ENCODE assay signal across 8 cellular contexts in the genomic region with DNA sequence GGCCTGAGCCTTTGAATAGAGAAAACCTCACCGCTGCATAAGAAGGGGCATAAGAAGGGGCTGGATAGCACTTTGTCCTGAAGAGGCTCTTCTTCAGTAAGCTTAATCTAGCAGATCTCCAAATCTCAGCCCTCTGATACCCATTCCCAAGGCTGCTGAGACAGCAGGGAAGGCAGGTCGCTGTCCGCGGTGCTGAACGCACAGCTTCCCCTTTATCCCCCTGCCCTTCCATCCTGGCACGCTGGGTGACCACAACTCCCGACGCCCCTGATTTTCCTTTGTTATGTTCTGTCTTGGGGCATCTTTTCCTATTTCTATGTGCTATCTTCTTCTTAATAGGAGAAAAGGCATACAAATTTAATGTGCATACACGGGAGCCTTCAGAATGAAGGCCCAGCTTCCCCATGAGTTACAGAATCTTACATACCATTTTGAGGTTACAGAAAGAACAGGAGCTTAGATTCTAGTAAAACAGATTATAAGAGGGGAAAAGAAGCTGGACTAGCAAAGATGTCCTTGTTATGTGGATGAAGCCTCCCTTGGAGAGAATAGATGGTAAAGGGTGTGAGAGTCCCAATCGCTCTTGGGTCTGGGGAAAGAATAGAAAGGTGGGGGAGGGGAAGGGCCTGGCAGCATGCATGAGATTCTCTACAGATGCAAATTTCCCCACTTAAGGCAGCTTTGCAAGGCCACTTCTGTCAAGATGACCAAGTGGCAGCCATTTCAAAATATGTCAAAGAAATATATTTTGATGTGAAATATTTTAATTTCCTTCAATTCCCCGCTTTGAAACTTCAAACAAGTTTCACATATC. TPM values are rescaled to one million over a fixed set of nuclear protein-coding genes. Genes with fewer than 3 reads are reported as not detected.
A peak's percentile ranks its signal among the peaks of the same experiment; 100 is the strongest.
DNase-seq lines count a peak whose midpoint lies in the region; ATAC-seq and TF ChIP-seq lines count a peak whose summit lies in the region.

No MANE protein-coding gene starts in this region.

- peaks cover 16% of the 10 kb centered on the region for H3K9me3 Mint-ChIP-seq in chondrocyte (ENCODE audit: low read depth)

- DNase-seq in H4 (ENCODE audit: low spot score) (peak; percentile 33), NCI-H1048 (lab: John Stamatoyannopoulos, UW) (peak; percentile 32), chondrocyte (ENCODE audit: low spot score) (peak; percentile 72), left lobe of liver (ENCODE audit: low spot score) (no peak), SHP77 (lab: John Stamatoyannopoulos, UW) (no peak)

- peak; percentile 94 for ATAC-seq in left lobe of liver
- no peak for ATAC-seq in GM21367 (IDR thresholded peaks at IDR 0.05; ENCODE audit: unreplicated experiment)
- ATAC-seq in HG03354 (IDR thresholded peaks at IDR 0.05; ENCODE audit: poor library complexity, severe bottlenecking, unreplicated experiment), result no peak
- ATAC-seq in GM21423 (IDR thresholded peaks at IDR 0.05; ENCODE audit: unreplicated experiment), result no peak

- no peak for TF ChIP-seq CTCF in chondrocyte (IDR thresholded peaks at IDR 0.05)

- H3K4me3 Mint-ChIP-seq in chondrocyte (ENCODE audit: unreplicated experiment), result no peak overlapping the region

- no peaks in the 10 kb centered on the region for H3K36me3 Mint-ChIP-seq in chondrocyte (ENCODE audit: low read depth)

- no peaks in the 10 kb centered on the region for H3K4me1 Mint-ChIP-seq in chondrocyte (ENCODE audit: low read depth)

- H3K27ac Mint-ChIP-seq in chondrocyte (ENCODE audit: unreplicated experiment), result no peak overlapping the region

- H3K27me3 Mint-ChIP-seq in chondrocyte (ENCODE audit: low read depth), result peaks cover 43% of the 10 kb centered on the region

RNA-seq across cellular contexts. Expression of a gene that starts 5.7 kb away (rescaled TPM):
- 0.33 TPM in 1 of 2 replicates, not detected in the other for total RNA-seq in H4 (2014; rRNA removed; shearing (Covaris generic))
- total RNA-seq in chondrocyte (0.68 to 3.3 TPM (median 2.9 TPM) in 3 replicates), left lobe of liver (not detected)

RNA-seq across cellular contexts. Expression of a gene that starts 23.8 kb away (rescaled TPM):
- not detected in 2 replicates for total RNA-seq in H4 (2014; rRNA removed; shearing (Covaris generic))
- total RNA-seq in chondrocyte, result not detected in 3 replicates
- total RNA-seq in left lobe of liver, result not detected

RNA-seq across cellular contexts. Expression of a gene that starts 55.6 kb away (rescaled TPM):
- total RNA-seq in H4 (2014; rRNA removed; shearing (Covaris generic)), result 5.2 and 7.8 TPM in 2 replicates
- total RNA-seq in chondrocyte (2.5 to 3.5 TPM (median 2.5 TPM) in 3 replicates), left lobe of liver (72.1 TPM)

RNA-seq across cellular contexts. Expression of a gene that starts 55.9 kb away (rescaled TPM):
- total RNA-seq in H4 (2014; rRNA removed; shearing (Covaris generic)), result 2.6 TPM in 2 replicates
- total RNA-seq in chondrocyte, result 0.49 to 1.5 TPM (median 1.1 TPM) in 3 replicates
- 0.45 TPM for total RNA-seq in left lobe of liver

Comparison
In these comparisons a context has a peak if more than half of its experiments do, and no peak if none do; other contexts are left out.
1. DNase-seq: peak in H4 (single experiment), NCI-H1048 (single experiment) and chondrocyte (single experiment); none in left lobe of liver (single experiment) and SHP77 (0 of 2).